In genomic region chr7:44884553-44885393, GRCh38 we compare ENCODE assay signal across 8 cellular contexts. TPM values are rescaled to one million over a fixed set of nuclear protein-coding genes. Genes with fewer than 3 reads are reported as not detected.
DNase-seq lines count a peak whose midpoint lies in the region; ATAC-seq and TF ChIP-seq lines count a peak whose summit lies in the region.

No MANE protein-coding gene starts in this region.

- no peaks in the 10 kb centered on the region for H3K27me3 ChIP-seq in BE2C
- no peaks in the 10 kb centered on the region for H3K27me3 ChIP-seq in rectal smooth muscle tissue (ENCODE audit: control insufficient read depth, insufficient read depth, low read length)

- intact Hi-C loops in left ventricle myocardium superior (cut with micrococcal nuclease), result no loop called here

- no peaks in the 10 kb centered on the region for H3K9me3 ChIP-seq in BE2C

- peak; percentile 56 for DNase-seq in BE2C
- peak; percentile 24 for DNase-seq in SK-N-DZ (ENCODE audit: low spot score)
- DNase-seq in left ventricle myocardium superior, result peak; percentile 79
- no peak for DNase-seq in MV-4-11 (lab: John Stamatoyannopoulos, UW)

- H3K27ac ChIP-seq in adipose tissue (ENCODE audit: low read depth, low read length) (peak overlapping the region; percentile 87), rectal smooth muscle tissue (ENCODE audit: low read depth, low read length) (peak overlapping the region; percentile 97)

- H3K9ac ChIP-seq in rectal smooth muscle tissue (ENCODE audit: low read length), result peak overlapping the region; percentile 88

- H3K4me1 ChIP-seq in BE2C, result peaks cover 4% of the 10 kb centered on the region; the same call in 1 of the 2 replicates
- H3K4me1 ChIP-seq in rectal smooth muscle tissue (ENCODE audit: control insufficient read depth, insufficient read depth, low read length), result peaks cover 29% of the 10 kb centered on the region

- no peak for TF ChIP-seq CTCF in BE2C (IDR thresholded peaks at IDR 0.05; ENCODE audit: low read depth, low read length)

- ATAC-seq in GM19023 (IDR thresholded peaks at IDR 0.05; ENCODE audit: unreplicated experiment) (peak; percentile 27), HG03354 (IDR thresholded peaks at IDR 0.05; ENCODE audit: poor library complexity, severe bottlenecking, unreplicated experiment) (peak; percentile 38), left ventricle myocardium superior (peak; percentile 61)

- H3K4me3 ChIP-seq in BE2C (ENCODE audit: low read depth, low read length) (peak overlapping the region; percentile 77), rectal smooth muscle tissue (ENCODE audit: low read length) (peak overlapping the region; percentile 76)

- 1 to 2% (median 1%) methylated on average over 90 to 112 of the region's 112 CpGs for WGBS in adipose tissue, 3 donors

- H3K36me3 ChIP-seq in BE2C, result peaks cover 10% of the 10 kb centered on the region
- no peaks in the 10 kb centered on the region for H3K36me3 ChIP-seq in rectal smooth muscle tissue (ENCODE audit: control insufficient read depth, insufficient read depth, low read length)

RNA-seq across cellular contexts. Expression of gene PURB, which starts 0.6 kb away (rescaled TPM):
- polyA plus RNA-seq in BE2C (2012; ENCODE audit: insufficient read depth, insufficient read length, low read depth), result 16.2 TPM
- 14.0 and 15.5 TPM in 2 replicates for polyA plus RNA-seq in SK-N-DZ (2014; cell fraction: cytosol; rRNA removed)
- polyA plus RNA-seq in SK-N-DZ (2014; cell fraction: nucleus; rRNA removed), result 9.3 and 13.7 TPM in 2 replicates
- polyA plus RNA-seq in adipose tissue, result 1 to 10 TPM; 3.7 to 9.0 (median 8.1) TPM
- 15.7 TPM for total RNA-seq in left ventricle myocardium superior

RNA-seq across cellular contexts. Expression of gene H2AZ2, which starts 36.9 kb away (rescaled TPM):
- polyA plus RNA-seq in BE2C (2012; ENCODE audit: insufficient read depth, insufficient read length, low read depth), result 155 TPM
- polyA plus RNA-seq in SK-N-DZ (2014; cell fraction: cytosol; rRNA removed), result 368 and 471 TPM in 2 replicates
- 232 and 248 TPM in 2 replicates for polyA plus RNA-seq in SK-N-DZ (2014; cell fraction: nucleus; rRNA removed)
- 100 to 1,000 TPM in 1 of 3 donors, 10 to 100 TPM in 2; 53.1 to 123 (median 78.6) TPM for polyA plus RNA-seq in adipose tissue
- total RNA-seq in left ventricle myocardium superior, result 261 TPM
